Comparison of ENCODE assay signal across 26 cellular contexts in genomic region chr5:2686725-2687124, GRCh38.
DNase-seq lines count a peak whose midpoint lies in the region; ATAC-seq and TF ChIP-seq lines count a peak whose summit lies in the region.
"Had no signal": no experiment of that assay in that cellular context is flagged by ENCODE, and none has a peak within 500 bp of the region (broad histone marks: within the 10 kb centered on the region; RNA-seq: fewer than 3 reads in every experiment).

No MANE protein-coding gene starts in this region.

- no peak overlapping the region for H3K4me3 ChIP-seq in coronary artery
- no peak overlapping the region for H3K4me3 ChIP-seq in smooth muscle cell
- H3K4me3 ChIP-seq: heart left ventricle, Peyer's patch, thyroid gland had no signal

- no peaks in the 10 kb centered on the region for H3K9me3 ChIP-seq in smooth muscle cell (replicated peaks; ENCODE audit: low read depth)
- H3K9me3 ChIP-seq: Peyer's patch, thyroid gland had no signal

- no peaks in the 10 kb centered on the region for H3K36me3 ChIP-seq in smooth muscle cell (ENCODE audit: low read depth)
- H3K36me3 ChIP-seq: heart left ventricle, Peyer's patch, thyroid gland had no signal

- no peak overlapping the region for H2AFZ ChIP-seq in smooth muscle cell (ENCODE audit: low read depth)

- H3K36me3 Mint-ChIP-seq in osteocyte (ENCODE audit: unreplicated experiment), result no peaks in the 10 kb centered on the region
- H3K36me3 Mint-ChIP-seq: memory B cell had no signal

- H4K20me1 ChIP-seq in smooth muscle cell (ENCODE audit: low read depth), result no peaks in the 10 kb centered on the region

- no peak for ATAC-seq in HG02938 (IDR thresholded peaks at IDR 0.05; ENCODE audit: unreplicated experiment)
- ATAC-seq: activated naive CD8-positive, alpha-beta T cell treated with anti-CD3 and anti-CD28 coated beads, Interleukin-2, amount 50 U/mL, for 24 hours; activated T-cell treated with anti-CD3 and anti-CD28 coated beads, Interleukin-2, amount 50 U/mL, for 4 hours; heart left ventricle; stimulated activated naive CD8-positive, alpha-beta T cell treated with anti-CD3 and anti-CD28 coated beads, Interleukin-15, Interleukin-2, amounts not matched to agents 100 U/mL and 50 U/mL, for 24 hours had no signal

- H3K9ac ChIP-seq in smooth muscle cell (ENCODE audit: low read depth), result no peak overlapping the region

- H3K27ac Mint-ChIP-seq in osteocyte (ENCODE audit: unreplicated experiment), result no peak overlapping the region
- H3K27ac Mint-ChIP-seq: activated naive CD8-positive, alpha-beta T cell treated with anti-CD3 and anti-CD28 coated beads, Interleukin-2, amount 50 U/mL, for 24 hours; B cell; memory B cell; T-helper 2 cell treated with Interferon-gamma antibody and Interleukin-4, amounts not matched to agents 5 μg/mL and 100 μg/mL, for 36 hours had no signal

- no peak overlapping the region for H3K4me2 ChIP-seq in smooth muscle cell

- no peaks in the 10 kb centered on the region for H3K4me1 Mint-ChIP-seq in osteocyte (ENCODE audit: unreplicated experiment)
- H3K4me1 Mint-ChIP-seq: activated naive CD8-positive, alpha-beta T cell treated with anti-CD3 and anti-CD28 coated beads, Interleukin-2, amount 50 U/mL, for 24 hours; B cell; memory B cell had no signal

- no peak for TF ChIP-seq CTCF in coronary artery (IDR thresholded peaks at IDR 0.05)
- TF ChIP-seq CTCF in osteocyte (IDR thresholded peaks at IDR 0.05), result no peak
- TF ChIP-seq CTCF in smooth muscle cell (IDR thresholded peaks at IDR 0.05; ENCODE audit: borderline replicate concordance, insufficient read depth, poor library complexity, severe bottlenecking), result no peak

- H3K4me3 Mint-ChIP-seq in osteocyte (ENCODE audit: unreplicated experiment), result no peak overlapping the region
- H3K4me3 Mint-ChIP-seq: activated naive CD8-positive, alpha-beta T cell treated with anti-CD3 and anti-CD28 coated beads, Interleukin-2, amount 50 U/mL, for 24 hours; activated T-cell treated with anti-CD3 and anti-CD28 coated beads, Interleukin-2, amount 50 U/mL, for 4 hours; B cell; memory B cell; T-helper 2 cell treated with Interferon-gamma antibody and Interleukin-4, amounts not matched to agents 5 μg/mL and 100 μg/mL, for 36 hours had no signal

- H3F3A ChIP-seq in smooth muscle cell (ENCODE audit: low read depth), result no peaks in the 10 kb centered on the region

- H3K9me3 Mint-ChIP-seq in osteocyte (ENCODE audit: unreplicated experiment), result peaks cover 27% of the 10 kb centered on the region
- H3K9me3 Mint-ChIP-seq: memory B cell; T-helper 2 cell treated with Interferon-gamma antibody and Interleukin-4, amounts not matched to agents 5 μg/mL and 100 μg/mL, for 36 hours had no signal

- H3K79me2 ChIP-seq in smooth muscle cell (ENCODE audit: low read depth), result no peaks in the 10 kb centered on the region

- 70% methylated on average over 15 of the region's 15 CpGs for WGBS in smooth muscle cell (ENCODE audit: low lambda C conversion rate)

- no peaks in the 10 kb centered on the region for H3K4me1 ChIP-seq in smooth muscle cell (ENCODE audit: low read depth)
- H3K4me1 ChIP-seq: heart left ventricle, Peyer's patch, thyroid gland had no signal

- no peak overlapping the region for H3K27ac ChIP-seq in coronary artery
- H3K27ac ChIP-seq in smooth muscle cell (ENCODE audit: low read depth), result no peak overlapping the region
- H3K27ac ChIP-seq: heart left ventricle, Peyer's patch, thyroid gland, VCaP had no signal

- DNase-seq in Daoy (ENCODE audit: low read depth) (peak; percentile 49), NCI-H2107 treated with DMSO at 0.1 percent for 48 hours (lab: John Stamatoyannopoulos, UW; ENCODE audit: unreplicated experiment) (peak; percentile 87), coronary artery (ENCODE audit: low spot score) (peak; percentile 33), osteocyte (ENCODE audit: extremely low spot score, unreplicated experiment) (peak; percentile 70), smooth muscle cell (lab: John Stamatoyannopoulos, UW; ENCODE audit: unreplicated experiment) (no peak), NCI-H1105 (lab: John Stamatoyannopoulos, UW) (no peak)
- DNase-seq: activated CD4-positive, alpha-beta T cell treated with anti-CD3 and anti-CD28 coated beads for 48 hours; activated naive CD8-positive, alpha-beta T cell treated with anti-CD3 and anti-CD28 coated beads, Interleukin-2, amount 50 U/mL, for 24 hours; activated T-cell treated with anti-CD3 and anti-CD28 coated beads, Interleukin-2, amount 50 U/mL, for 4 hours; effector CD8-positive, alpha-beta T cell; erythroblast; GF-D8; H7; heart left ventricle; IMR-90; left cardiac atrium; NCI-H510A treated with DMSO at 0.1 percent for 48 hours; Peyer's patch; SHP77 treated with DMSO at 0.1 percent for 48 hours; stimulated activated naive CD8-positive, alpha-beta T cell treated with anti-CD3 and anti-CD28 coated beads, Interleukin-15, Interleukin-2, amounts not matched to agents 100 U/mL and 50 U/mL, for 24 hours; thyroid gland had no signal

- H3K27me3 ChIP-seq in smooth muscle cell (ENCODE audit: low read depth), result no peaks in the 10 kb centered on the region
- H3K27me3 ChIP-seq: Peyer's patch, thyroid gland had no signal

- peaks cover 2% of the 10 kb centered on the region for H3K27me3 Mint-ChIP-seq in osteocyte (ENCODE audit: unreplicated experiment)
- H3K27me3 Mint-ChIP-seq: activated naive CD8-positive, alpha-beta T cell treated with anti-CD3 and anti-CD28 coated beads, Interleukin-2, amount 50 U/mL, for 24 hours; B cell; memory B cell had no signal

Comparison
In these comparisons a context has a peak if more than half of its experiments do, and no peak if none do; other contexts are left out.
1. DNase-seq: peak in Daoy (single experiment), NCI-H2107 treated with DMSO at 0.1 percent for 48 hours (single experiment), coronary artery (single experiment) and osteocyte (single experiment); none in smooth muscle cell (single experiment) and NCI-H1105 (single experiment).